Comparison of ENCODE assay signal across 2 cellular contexts in genomic region chr11:1773131-1773510, GRCh38.
TF ChIP-seq lines count a peak whose summit lies in the region.

No MANE protein-coding gene starts in this region.

TF ChIP-seq in SK-N-SH treated with all-trans-retinoic acid at 6 μM for 48 hours, 23 proteins besides CTCF, POLR2A, EP300 and RAD21 (continued from another document):
- no peak for TF ChIP-seq TOX (CRISPR knock-in tag; IDR thresholded peaks at IDR 0.05; ENCODE audit: borderline replicate concordance)

TF ChIP-seq in SK-N-SH, 30 proteins besides CTCF, POLR2A, EP300 and RAD21 (continued from another document):
- TF ChIP-seq REST (IDR thresholded peaks at IDR 0.05; ENCODE audit: low read depth, low read length) (no peak), CHD2 (IDR thresholded peaks at IDR 0.05; ENCODE audit: low read length, partially characterized antibody) (no peak), ZBTB33 (IDR thresholded peaks at IDR 0.05; ENCODE audit: borderline replicate concordance, low read depth) (no peak), SMC3 (IDR thresholded peaks at IDR 0.05; ENCODE audit: low read depth, low read length) (no peak), MXI1 (IDR thresholded peaks at IDR 0.05; ENCODE audit: low read depth, low read length) (no peak), POLR2AphosphoS5 (IDR thresholded peaks at IDR 0.05; ENCODE audit: low read depth, low read length) (no peak), ELF1 (IDR thresholded peaks at IDR 0.05) (no peak)
